ENCODE assay signal across 1 cellular context in genomic region chr2:226732478-226733188, GRCh38.
TF ChIP-seq lines count a peak whose summit lies in the region.

No MANE protein-coding gene starts in this region.

TF ChIP-seq in HCT116, 20 proteins besides CTCF, POLR2A, EP300 and RAD21 (continued from another document):
- TF ChIP-seq REST (IDR thresholded peaks at IDR 0.05; ENCODE audit: low read depth): no peak
TF ChIP-seq in HCT116: peak in this region for 0.
